Comparison of ENCODE assay signal across 8 cellular contexts in genomic region chr22:20981787-20982562, GRCh38. TPM values are rescaled to one million over a fixed set of nuclear protein-coding genes. Genes with fewer than 3 reads are reported as not detected.
DNase-seq lines count a peak whose midpoint lies in the region; ATAC-seq, FAIRE-seq and TF ChIP-seq lines count a peak whose summit lies in the region.

LZTR1 (plus strand) TSS chr22:20982297; CDS start chr22:20982372, 75 bp downstream.

- ATAC-seq in upper lobe of right lung: peak; percentile 92

- H3K9me3 ChIP-seq in Loucy (ENCODE audit: insufficient read depth, low read depth, low read length): no peaks in the 10 kb centered on the region
- H3K9me3 ChIP-seq in adipocyte (ENCODE audit: control insufficient read depth, low read length): peaks cover 10% of the 10 kb centered on the region
- H3K9me3 ChIP-seq in cardiac muscle cell (ENCODE audit: low read depth): no peaks in the 10 kb centered on the region
- H3K9me3 ChIP-seq in upper lobe of right lung: no peaks in the 10 kb centered on the region

- DNase-seq in GM06990 (ENCODE audit: extremely low read depth, insufficient read length) (peak; percentile 92), H54 (ENCODE audit: insufficient read length, low spot score) (peak; percentile 53), T follicular helper cell (ENCODE audit: low read depth) (peak; percentile 44), adipocyte (ENCODE audit: low read depth) (peak; percentile 95), cardiac muscle cell (ENCODE audit: low read depth in 1 of 2, low spot score in 1 of 2) (peak; percentile 87), pons (ENCODE audit: low spot score) (peak; percentile 78), upper lobe of right lung (peak; percentile 93)

- peak within 1 kb of the TSS; percentile 98 for H3K4me3 ChIP-seq in GM06990 (replicated peaks; ENCODE audit: low read depth, low read length)
- peak within 1 kb of the TSS; percentile 97 for H3K4me3 ChIP-seq in Loucy (ENCODE audit: low read length, poor library complexity, severe bottlenecking)
- H3K4me3 ChIP-seq in adipocyte (ENCODE audit: low read length): peak within 1 kb of the TSS; percentile 98
- H3K4me3 ChIP-seq in cardiac muscle cell: peak within 1 kb of the TSS; percentile 64
- peak within 1 kb of the TSS; percentile 86 for H3K4me3 ChIP-seq in upper lobe of right lung

- peak within 1 kb of the TSS; percentile 97 for H2AFZ ChIP-seq in Loucy (ENCODE audit: low read length)

- no peaks in the 10 kb centered on the region for H3K9me2 ChIP-seq in Loucy (replicated peaks; ENCODE audit: low read depth, low read length)

- peak; percentile 79 for TF ChIP-seq POLR2A in H54 (IDR thresholded peaks at IDR 0.05; ENCODE audit: low read depth, low read length)

- TF ChIP-seq CTCF in GM06990 (IDR thresholded peaks at IDR 0.05; ENCODE audit: insufficient read depth, low read length, poor library complexity, severe bottlenecking) (peak; percentile 75), Loucy (conservative IDR thresholded peaks at IDR 0.05; ENCODE audit: low read length) (peak; percentile 67), cardiac muscle cell (IDR thresholded peaks at IDR 0.05; ENCODE audit: low read depth, low read length) (peak; percentile 71), upper lobe of right lung (IDR thresholded peaks at IDR 0.05) (peak; percentile 59)

- peak within 1 kb of the TSS; percentile 99 for H3K4me2 ChIP-seq in Loucy (ENCODE audit: low read depth, low read length, poor library complexity, severe bottlenecking)

- FAIRE-seq in H54 (lab: Jason Lieb, UNC): no peak

- peak within 1 kb of the TSS; percentile 98 for H3K9ac ChIP-seq in Loucy (ENCODE audit: low read depth, low read length, poor library complexity, severe bottlenecking)
- peak within 1 kb of the TSS; percentile 97 for H3K9ac ChIP-seq in adipocyte (ENCODE audit: low read length)

- intact Hi-C loops in upper lobe of right lung (cut with DNase I): no loop called here

- peaks cover 14% of the 10 kb centered on the region; the same call in 1 of the 2 replicates for H3K79me2 ChIP-seq in Loucy (ENCODE audit: insufficient read depth, low read length)

- H3K36me3 ChIP-seq in GM06990 (ENCODE audit: control insufficient read depth, insufficient read depth, low read length) (no peaks in the 10 kb centered on the region; the same call in 1 of the 2 replicates), Loucy (ENCODE audit: insufficient read depth, low read length) (no peaks in the 10 kb centered on the region), adipocyte (ENCODE audit: control insufficient read depth, insufficient read depth, low read length, severe bottlenecking) (peaks cover 17% of the 10 kb centered on the region), cardiac muscle cell (no peaks in the 10 kb centered on the region), upper lobe of right lung (peaks cover 6% of the 10 kb centered on the region)

- H3K27me3 ChIP-seq in GM06990 (replicated peaks; ENCODE audit: control insufficient read depth, insufficient read depth, low read length) (no peaks in the 10 kb centered on the region), Loucy (ENCODE audit: insufficient read depth, low read length, poor library complexity, severe bottlenecking) (no peaks in the 10 kb centered on the region), adipocyte (replicated peaks; ENCODE audit: control insufficient read depth, insufficient read depth, low read length) (no peaks in the 10 kb centered on the region), cardiac muscle cell (no peaks in the 10 kb centered on the region), upper lobe of right lung (no peaks in the 10 kb centered on the region)

- no peaks in the 10 kb centered on the region for H4K20me1 ChIP-seq in Loucy (ENCODE audit: insufficient read depth, low read length, poor library complexity, severe bottlenecking)

- peak within 1 kb of the TSS; percentile 83 for H3K27ac ChIP-seq in cardiac muscle cell
- H3K27ac ChIP-seq in upper lobe of right lung: peak within 1 kb of the TSS; percentile 91

- no peaks in the 10 kb centered on the region for H3F3A ChIP-seq in Loucy (ENCODE audit: low read depth)

- peaks cover 15% of the 10 kb centered on the region for H3K4me1 ChIP-seq in Loucy (ENCODE audit: insufficient read depth, low read length, poor library complexity, severe bottlenecking)
- peaks cover 30% of the 10 kb centered on the region for H3K4me1 ChIP-seq in adipocyte (ENCODE audit: control insufficient read depth, insufficient read depth, low read length)
- H3K4me1 ChIP-seq in cardiac muscle cell (ENCODE audit: low read depth): peaks cover 4% of the 10 kb centered on the region
- peaks cover 22% of the 10 kb centered on the region for H3K4me1 ChIP-seq in upper lobe of right lung

RNA-seq across cellular contexts. Expression of gene LZTR1, which starts in this region (rescaled TPM):
- total RNA-seq in cardiac muscle cell (50.8 and 62.6 TPM in 2 replicates), upper lobe of right lung (56.7 TPM)
- 41.7 and 60.9 TPM in 2 replicates for polyA plus RNA-seq in cardiac muscle cell

Comparison
In these comparisons a context has a peak if more than half of its experiments do, and no peak if none do; other contexts are left out.
1. Peak in every context shown above with its lines: DNase-seq, ATAC-seq, H3K4me3 ChIP-seq and H3K27ac ChIP-seq.
2. DNase-seq: peak in every context shown above with its lines; median percentile 95 in adipocyte; 93 in upper lobe of right lung; 92 in GM06990; 87 in cardiac muscle cell; 78 in pons; 53 in H54; 44 in T follicular helper cell.